ENCODE assay signal across 8 cellular contexts in genomic region chr11:109945626-109946321, GRCh38.
A peak's percentile ranks its signal among the peaks of the same experiment; 100 is the strongest.
DNase-seq lines count a peak whose midpoint lies in the region; ATAC-seq and TF ChIP-seq lines count a peak whose summit lies in the region.

No MANE protein-coding gene starts in this region.

- intact Hi-C loops in lower lobe of right lung (cut with DNase I) (no loop called here), vagina (cut with DNase I) (loop anchor here (10.0 kb wide), 1 partner anchor 429 kb away; no protein-coding TSS in a partner anchor)

- H3K27me3 ChIP-seq in GM06990 (replicated peaks; ENCODE audit: control insufficient read depth, insufficient read depth, low read length): no peaks in the 10 kb centered on the region
- no peaks in the 10 kb centered on the region for H3K27me3 ChIP-seq in KMS-11 (ENCODE audit: insufficient read depth, low read depth)
- H3K27me3 ChIP-seq in lower lobe of right lung (ENCODE audit: low read depth): no peaks in the 10 kb centered on the region
- no peaks in the 10 kb centered on the region for H3K27me3 ChIP-seq in vagina
- H3K27me3 ChIP-seq in HAP-1 (ENCODE audit: low read depth): peaks cover 12% of the 10 kb centered on the region

- TF ChIP-seq CTCF in GM06990 (IDR thresholded peaks at IDR 0.05; ENCODE audit: insufficient read depth, low read length, poor library complexity, severe bottlenecking) (no peak), KMS-11 (conservative IDR thresholded peaks at IDR 0.05; ENCODE audit: low read depth, low read length) (no peak), lower lobe of right lung (IDR thresholded peaks at IDR 0.05) (no peak), vagina (IDR thresholded peaks at IDR 0.05) (no peak)

- TF ChIP-seq POLR2A in vagina (IDR thresholded peaks at IDR 0.05): no peak

- peak overlapping the region; percentile 44 for H3K4me2 ChIP-seq in KMS-11

- DNase-seq in GM06990 (ENCODE audit: extremely low read depth, insufficient read length) (no peak), lower lobe of right lung (no peak), SIG-M5 (lab: John Stamatoyannopoulos, UW) (no peak), vagina (ENCODE audit: extremely low spot score in 2 of 2) (no peak), NCI-H1930 (lab: John Stamatoyannopoulos, UW) (no peak), HAP-1 (ENCODE audit: low spot score in 2 of 2) (no peak)

- H3K9me3 ChIP-seq in lower lobe of right lung (no peaks in the 10 kb centered on the region), vagina (no peaks in the 10 kb centered on the region), HAP-1 (no peaks in the 10 kb centered on the region)

- H4K20me1 ChIP-seq in KMS-11 (ENCODE audit: insufficient read depth): no peaks in the 10 kb centered on the region

- no peaks in the 10 kb centered on the region for H3K79me2 ChIP-seq in KMS-11 (ENCODE audit: insufficient read depth, low read depth)

- H3K36me3 ChIP-seq in GM06990 (ENCODE audit: control insufficient read depth, insufficient read depth, low read length) (no peaks in the 10 kb centered on the region), KMS-11 (ENCODE audit: insufficient read depth) (no peaks in the 10 kb centered on the region), lower lobe of right lung (no peaks in the 10 kb centered on the region), vagina (no peaks in the 10 kb centered on the region), HAP-1 (replicated peaks) (no peaks in the 10 kb centered on the region)

- H3K4me1 ChIP-seq in KMS-11 (ENCODE audit: low read depth, poor library complexity, severe bottlenecking) (peaks cover 13% of the 10 kb centered on the region), lower lobe of right lung (peaks cover 6% of the 10 kb centered on the region), vagina (no peaks in the 10 kb centered on the region), HAP-1 (no peaks in the 10 kb centered on the region)

- H3K27ac ChIP-seq in KMS-11 (no peak overlapping the region), lower lobe of right lung (peak overlapping the region; percentile 74), vagina (no peak overlapping the region)

- peak; percentile 71 for ATAC-seq in GM21529 (IDR thresholded peaks at IDR 0.05; ENCODE audit: unreplicated experiment)
- ATAC-seq in lower lobe of right lung: peak; percentile 22 to 41

- no peak overlapping the region; the same call in 1 of the 2 replicates for H3K9ac ChIP-seq in KMS-11

- H2AFZ ChIP-seq in KMS-11 (ENCODE audit: low read depth): peak overlapping the region; percentile 51

- in situ Hi-C loops in HAP-1 (cut with MboI; ENCODE audit: low sequenced_read_pairs): no loop called here

- peak overlapping the region; percentile 8 for H3K4me3 ChIP-seq in GM06990 (replicated peaks; ENCODE audit: low read depth, low read length)
- no peak overlapping the region for H3K4me3 ChIP-seq in KMS-11 (IDR thresholded peaks at IDR 0.05; ENCODE audit: insufficient read depth, low read depth, low read length)
- peak overlapping the region; percentile 32 for H3K4me3 ChIP-seq in lower lobe of right lung
- H3K4me3 ChIP-seq in vagina: no peak overlapping the region
- no peak overlapping the region for H3K4me3 ChIP-seq in HAP-1

Comparison
In these comparisons a context has a peak if more than half of its experiments do, and no peak if none do; other contexts are left out.
1. H3K4me3 ChIP-seq: peak in GM06990 (single experiment) and lower lobe of right lung (single experiment); none in KMS-11 (single experiment), vagina (0 of 2) and HAP-1 (single experiment).